ENCODE assay signal across 15 cellular contexts in genomic region chr7:114758661-114759227, GRCh38.
A peak's percentile ranks its signal among the peaks of the same experiment; 100 is the strongest.
DNase-seq lines count a peak whose midpoint lies in the region; ATAC-seq, FAIRE-seq and TF ChIP-seq lines count a peak whose summit lies in the region.
"Had no signal": no experiment of that assay in that cellular context is flagged by ENCODE, and none has a peak within 500 bp of the region (broad histone marks: within the 10 kb centered on the region; RNA-seq: fewer than 3 reads in every experiment).

No MANE protein-coding gene starts in this region.

- in situ Hi-C loops in GM12878 (cut with MboI): no loop called here

- peak overlapping the region; percentile 46 for H3K4me2 ChIP-seq in OCI-LY3 (ENCODE audit: low read length)
- H3K4me2 ChIP-seq in GM12878 (ENCODE audit: control insufficient read depth, insufficient read depth): no peak overlapping the region
- H3K4me2 ChIP-seq: KMS-11 had no signal

- SMC1A ChIA-PET in GM12878 (lab: Charles Lee; ENCODE audit: uncharacterized antibody, unreplicated experiment): interaction anchor here (0.7 to 3.3 kb wide), 10 partner anchors 10 to 270 kb away, joined by 3 to 13 read pairs (median 4); no protein-coding TSS in a partner anchor

- peaks cover 30% of the 10 kb centered on the region for H3K4me1 ChIP-seq in OCI-LY3 (ENCODE audit: low read length)
- H3K4me1 ChIP-seq in GM12878 (ENCODE audit: control insufficient read depth, insufficient read depth, low read length): no peaks in the 10 kb centered on the region

- FAIRE-seq in GM12878 (lab: Jason Lieb, UNC): no peak
- FAIRE-seq: H1 had no signal

- H3K9ac ChIP-seq in OCI-LY3 (ENCODE audit: low read length) (no peak overlapping the region), GM12878 (ENCODE audit: control insufficient read depth, insufficient read depth, low read length) (no peak overlapping the region)
- H3K9ac ChIP-seq: BLaER1 treated with 17β-estradiol and CSF1 and Interleukin-3, amounts not matched to agents 10 nM and 100 nM; KMS-11 had no signal

- peak; percentile 60 for ATAC-seq in GM12878
- no peak for ATAC-seq in HG03520 (IDR thresholded peaks at IDR 0.05; ENCODE audit: unreplicated experiment)
- ATAC-seq: CD8-positive, alpha-beta T cell had no signal

- 33% methylated on average over 4 of the region's 4 CpGs for WGBS in GM12878 (ENCODE audit: insufficient coverage, insufficient replicate concordance, low lambda C conversion rate, missing lambda C conversion rate)

- no peak overlapping the region for H3K4me3 ChIP-seq in OCI-LY3 (ENCODE audit: low read length)
- H3K4me3 ChIP-seq in GM12878: no peak overlapping the region
- H3K4me3 ChIP-seq: BLaER1 treated with 17β-estradiol and CSF1 and Interleukin-3, amounts not matched to agents 10 nM and 100 nM had no signal

- no TSS peak for BruUV-seq in GM12878 (replicated peaks; lab: Mats Ljungman, UMichigan)

- TF ChIP-seq EP300 in GM12878 (IDR thresholded peaks at IDR 0.05; ENCODE audit: borderline replicate concordance in 1 of 2, control insufficient read depth in 1 of 2, low read depth in 2 of 2, low read length in 2 of 2): no peak

- TF ChIP-seq CTCF in OCI-LY3 (IDR thresholded peaks at IDR 0.05; ENCODE audit: low read depth, low read length) (no peak), GM12878 (IDR thresholded peaks at IDR 0.05 in 2 of 3, conservative IDR thresholded peaks at IDR 0.05 in 1 of 3; ENCODE audit: control insufficient read depth in 2 of 3, extremely low read depth in 1 of 3, insufficient read depth in 1 of 3, low read depth in 3 of 3, low read length in 3 of 3) (no peak)

- H4K20me1 ChIP-seq in OCI-LY3 (ENCODE audit: insufficient read depth, low read length): no peaks in the 10 kb centered on the region
- no peaks in the 10 kb centered on the region for H4K20me1 ChIP-seq in GM12878 (ENCODE audit: control insufficient read depth, insufficient read depth)
- H4K20me1 ChIP-seq: BLaER1 treated with 17β-estradiol and CSF1 and Interleukin-3, amounts not matched to agents 10 nM and 100 nM had no signal

- intact Hi-C loops in GM12878 (cut with micrococcal nuclease; ENCODE audit: unreplicated experiment): no loop called here

- POLR2A ChIA-PET in GM12878 (lab: Charles Lee): no interaction called here

- RAD21 ChIA-PET in GM12878 (lab: Charles Lee; ENCODE audit: unreplicated experiment): interaction anchor here (1.3 to 1.6 kb wide), 2 partner anchors 74 to 76 kb away, joined by 4 to 5 read pairs; no protein-coding TSS in a partner anchor

- no peak for TF ChIP-seq RAD21 in GM12878 (IDR thresholded peaks at IDR 0.05; ENCODE audit: insufficient read depth, low read depth, low read length)

- H3K79me2 ChIP-seq in OCI-LY3 (ENCODE audit: low read length): no peaks in the 10 kb centered on the region
- H3K79me2 ChIP-seq in GM12878 (ENCODE audit: control insufficient read depth, insufficient read depth, low read length): no peaks in the 10 kb centered on the region

- CTCF ChIA-PET in GM12878 (lab: Yijun Ruan, JAX): interaction anchor here (1.4 to 2.0 kb wide), 2 partner anchors 9 to 458 kb away, joined by 4 to 6 read pairs; no protein-coding TSS in a partner anchor

- H3K27ac ChIP-seq in OCI-LY3 (ENCODE audit: low read length) (peak overlapping the region; percentile 22), GM12878 (ENCODE audit: control insufficient read depth, insufficient read depth) (no peak overlapping the region)
- H3K27ac ChIP-seq: BLaER1 treated with 17β-estradiol and CSF1 and Interleukin-3, amounts not matched to agents 10 nM and 100 nM; HL-60; KMS-11 had no signal

- DNase-seq in NOMO-1 treated with DMSO at 0.1 percent for 48 hours (lab: John Stamatoyannopoulos, UW; ENCODE audit: unreplicated experiment) (peak; percentile 13), NOMO-1 treated with dmso at 0.1 percent for 144 hours (lab: John Stamatoyannopoulos, UW; ENCODE audit: unreplicated experiment) (no peak), GM12878 (ENCODE audit: low read depth, low spot score) (no peak), DMS 273 (lab: John Stamatoyannopoulos, UW; ENCODE audit: unreplicated experiment) (no peak), DMS53 (lab: John Stamatoyannopoulos, UW) (no peak)
- DNase-seq: 8988T; CD8-positive, alpha-beta T cell; GDM1; H9 had no signal

- H3K9me3 ChIP-seq in OCI-LY3 (ENCODE audit: insufficient read depth, low read length) (no peaks in the 10 kb centered on the region), GM12878 (replicated peaks; ENCODE audit: control insufficient read depth, insufficient read depth, low read length) (no peaks in the 10 kb centered on the region)
- H3K9me3 ChIP-seq: BLaER1 treated with 17β-estradiol and CSF1 and Interleukin-3, amounts not matched to agents 10 nM and 100 nM had no signal

- no peak overlapping the region for H2AFZ ChIP-seq in OCI-LY3 (ENCODE audit: low read depth, low read length)
- H2AFZ ChIP-seq in GM12878 (ENCODE audit: control insufficient read depth, low read depth, low read length): no peak overlapping the region

- no peak for TF ChIP-seq POLR2A in GM12878 (IDR thresholded peaks at IDR 0.05; ENCODE audit: low read depth, low read length)

- H3K27me3 ChIP-seq in OCI-LY3 (ENCODE audit: low read depth, low read length) (no peaks in the 10 kb centered on the region), GM12878 (replicated peaks in 1 of 2; ENCODE audit: control insufficient read depth in 2 of 2, insufficient read depth in 2 of 2, low read length in 1 of 2) (no peaks in the 10 kb centered on the region)
- H3K27me3 ChIP-seq: BLaER1 treated with 17β-estradiol and CSF1 and Interleukin-3, amounts not matched to agents 10 nM and 100 nM had no signal

- H3K36me3 ChIP-seq in OCI-LY3 (replicated peaks; ENCODE audit: low read depth, low read length): no peaks in the 10 kb centered on the region
- no peaks in the 10 kb centered on the region for H3K36me3 ChIP-seq in GM12878 (ENCODE audit: control insufficient read depth in 2 of 2, insufficient read depth in 2 of 2, low read length in 1 of 2)
- H3K36me3 ChIP-seq: BLaER1 treated with 17β-estradiol and CSF1 and Interleukin-3, amounts not matched to agents 10 nM and 100 nM had no signal

TF ChIP-seq in GM12878, 131 proteins besides CTCF, POLR2A, EP300 and RAD21:
- TF ChIP-seq CEBPB (IDR thresholded peaks at IDR 0.05; ENCODE audit: borderline replicate concordance in 1 of 2, low read depth in 2 of 2, low read length in 2 of 2): no peak
- TF ChIP-seq BCL11A (IDR thresholded peaks at IDR 0.05; ENCODE audit: low read depth, low read length): peak; percentile 22; the same call in 1 of the 2 replicates
- TF ChIP-seq MTA2 (IDR thresholded peaks at IDR 0.05; ENCODE audit: low read depth): peak; percentile 86
- peak in 1 of 2 experiments; percentile 6; a peak in 1 of 4 replicates for TF ChIP-seq IKZF2 (IDR thresholded peaks at IDR 0.05)
- TF ChIP-seq ZBED1 (IDR thresholded peaks at IDR 0.05; ENCODE audit: borderline replicate concordance): no peak
- peak; percentile 95 for TF ChIP-seq ZNF24 (IDR thresholded peaks at IDR 0.05)
- TF ChIP-seq SPI1 (IDR thresholded peaks at IDR 0.05; ENCODE audit: borderline replicate concordance, insufficient read depth, low read depth, low read length): peak; percentile 52; the same call in 1 of the 2 replicates
- TF ChIP-seq DPF2 (IDR thresholded peaks at IDR 0.05): peak; percentile 60
